8 cellular contexts compared by ENCODE assay signal in genomic region chr13:30394798-30395191, GRCh38. TPM values are rescaled to one million over a fixed set of nuclear protein-coding genes. Genes with fewer than 3 reads are reported as not detected.
A peak's percentile ranks its signal among the peaks of the same experiment; 100 is the strongest.
DNase-seq lines count a peak whose midpoint lies in the region; ATAC-seq and TF ChIP-seq lines count a peak whose summit lies in the region.

No MANE protein-coding gene starts in this region.

- peaks cover 14% of the 10 kb centered on the region for H3K4me1 ChIP-seq in mucosa of descending colon (ENCODE audit: low read depth)

- H3K9me3 ChIP-seq in MG63 = no peaks in the 10 kb centered on the region
- no peaks in the 10 kb centered on the region for H3K9me3 ChIP-seq in mucosa of descending colon

- peak overlapping the region; percentile 84 for H3K27ac Mint-ChIP-seq in central memory CD8-positive, alpha-beta T cell (ENCODE audit: low read depth)

- DNase-seq in GM03348 (ENCODE audit: low spot score) = peak; percentile 14
- DNase-seq in MG63 = no peak
- DNase-seq in central memory CD8-positive, alpha-beta T cell (ENCODE audit: low spot score in 2 of 2) = no peak
- no peak for DNase-seq in mucosa of descending colon
- DNase-seq in HK-2 (ENCODE audit: unreplicated experiment) = no peak
- no peak for DNase-seq in NCI-H69 (lab: John Stamatoyannopoulos, UW)
- DNase-seq in dedifferentiated amniotic fluid mesenchymal stem cell (ENCODE audit: extremely low spot score) = no peak

- H3K9me3 Mint-ChIP-seq in central memory CD8-positive, alpha-beta T cell = no peaks in the 10 kb centered on the region

- peak overlapping the region; percentile 95 for H3K4me3 Mint-ChIP-seq in central memory CD8-positive, alpha-beta T cell

- H3K27me3 Mint-ChIP-seq in central memory CD8-positive, alpha-beta T cell = no peaks in the 10 kb centered on the region

- ATAC-seq in GM21786 (IDR thresholded peaks at IDR 0.05; ENCODE audit: unreplicated experiment) = peak; percentile 76
- ATAC-seq in central memory CD8-positive, alpha-beta T cell (replicated peaks; ENCODE audit: extremely low read depth, poor library complexity, severe bottlenecking) = peak; percentile 86
- peak; percentile 54 for ATAC-seq in mucosa of descending colon

- peaks cover 23% of the 10 kb centered on the region for H3K4me1 Mint-ChIP-seq in central memory CD8-positive, alpha-beta T cell

- no peaks in the 10 kb centered on the region for H3K27me3 ChIP-seq in MG63

- intact Hi-C loops in mucosa of descending colon (cut with DNase I, micrococcal nuclease) = no loop called here

- TF ChIP-seq CTCF in mucosa of descending colon (IDR thresholded peaks at IDR 0.05) = no peak

- H3K36me3 Mint-ChIP-seq in central memory CD8-positive, alpha-beta T cell (ENCODE audit: insufficient read depth) = no peaks in the 10 kb centered on the region

- H3K36me3 ChIP-seq in MG63 (no peaks in the 10 kb centered on the region), mucosa of descending colon (ENCODE audit: low read depth) (no peaks in the 10 kb centered on the region)

- H3K4me3 ChIP-seq in MG63 (peak overlapping the region; percentile 56), mucosa of descending colon (peak overlapping the region; percentile 15)

RNA-seq across cellular contexts. Expression of gene UBE2L5, which starts 27.5 kb away (rescaled TPM):
- total RNA-seq in MG63 (2014; rRNA removed; shearing (Covaris generic); ENCODE audit: low replicate concordance) = not detected in 2 replicates
- total RNA-seq in mucosa of descending colon = not detected
